In genomic region chr17:66542967-66543525, GRCh38 we compare ENCODE assay signal across 10 cellular contexts.
DNase-seq lines count a peak whose midpoint lies in the region; TF ChIP-seq lines count a peak whose summit lies in the region.
"Had no signal": no experiment of that assay in that cellular context is flagged by ENCODE, and none has a peak within 500 bp of the region (broad histone marks: within the 10 kb centered on the region; RNA-seq: fewer than 3 reads in every experiment).

No MANE protein-coding gene starts in this region.

- no peak overlapping the region for H3K4me3 Mint-ChIP-seq in neural progenitor cell

- H4K20me1 ChIP-seq in neural progenitor cell (ENCODE audit: low read depth): no peaks in the 10 kb centered on the region

- H3K27me3 Mint-ChIP-seq in neural progenitor cell (ENCODE audit: insufficient read depth, low read depth): peaks cover 3% of the 10 kb centered on the region

- no peak overlapping the region for H3K4me3 ChIP-seq in skeletal muscle cell (ENCODE audit: low read depth, low read length)
- no peak overlapping the region for H3K4me3 ChIP-seq in neural progenitor cell
- H3K4me3 ChIP-seq in tibial artery: no peak overlapping the region

- no peak for TF ChIP-seq CTCF in neural progenitor cell (IDR thresholded peaks at IDR 0.05)
- TF ChIP-seq CTCF in tibial artery (IDR thresholded peaks at IDR 0.05): no peak

- H3K27me3 ChIP-seq in neural progenitor cell: no peaks in the 10 kb centered on the region
- no peaks in the 10 kb centered on the region for H3K27me3 ChIP-seq in tibial artery

- no peak overlapping the region for H3K9ac ChIP-seq in neural progenitor cell

- H3K27ac Mint-ChIP-seq in neural progenitor cell: no peak overlapping the region

- no peak overlapping the region for H2AFZ ChIP-seq in neural progenitor cell (replicated peaks)

- H3K4me1 ChIP-seq in neural progenitor cell: peaks cover 19% of the 10 kb centered on the region
- H3K4me1 ChIP-seq in tibial artery: no peaks in the 10 kb centered on the region

- no peaks in the 10 kb centered on the region for H3K9me3 ChIP-seq in neural progenitor cell (ENCODE audit: low read depth)
- no peaks in the 10 kb centered on the region for H3K9me3 ChIP-seq in tibial artery

- H3K36me3 Mint-ChIP-seq in neural progenitor cell: no peaks in the 10 kb centered on the region

- peaks cover 43% of the 10 kb centered on the region for H3K4me1 Mint-ChIP-seq in neural progenitor cell

- H3K4me2 ChIP-seq in neural progenitor cell: no peak overlapping the region

- DNase-seq in GM03348 (ENCODE audit: low spot score) (peak; percentile 58), RPMI7951 (ENCODE audit: low read depth) (peak; percentile 65), dermis blood vessel endothelial cell (peak; percentile 53), skeletal muscle cell (ENCODE audit: low read depth) (peak; percentile 48), inferior parietal cortex (ENCODE audit: extremely low spot score) (no peak), neural progenitor cell (ENCODE audit: low spot score) (no peak), tibial artery (no peak)
- DNase-seq: activated CD8-positive, alpha-beta memory T cell treated with anti-CD3 and anti-CD28 coated beads, Interleukin-2, amount 50 U/mL, for 4 hours; hippocampal formation; stimulated activated naive CD8-positive, alpha-beta T cell treated with anti-CD3 and anti-CD28 coated beads, Interleukin-15, Interleukin-2, amounts not matched to agents 100 U/mL and 50 U/mL, for 24 hours had no signal

- intact Hi-C loops in tibial artery (cut with DNase I; ENCODE audit: low total_unique reads): no loop called here

- no peaks in the 10 kb centered on the region for H3K36me3 ChIP-seq in neural progenitor cell
- no peaks in the 10 kb centered on the region for H3K36me3 ChIP-seq in tibial artery

- H3K79me2 ChIP-seq in neural progenitor cell (ENCODE audit: low read depth): no peaks in the 10 kb centered on the region

- peaks cover 15% of the 10 kb centered on the region for H3F3A ChIP-seq in neural progenitor cell (ENCODE audit: low read depth)

- H3K27ac ChIP-seq in neural progenitor cell: no peak overlapping the region
- no peak overlapping the region for H3K27ac ChIP-seq in tibial artery

- H3K9me3 Mint-ChIP-seq in neural progenitor cell: peaks cover 20% of the 10 kb centered on the region

Comparison
In these comparisons a context has a peak if more than half of its experiments do, and no peak if none do; other contexts are left out.
1. DNase-seq: peak in GM03348 (single experiment), RPMI7951 (single experiment), dermis blood vessel endothelial cell (single experiment) and skeletal muscle cell (single experiment); none in inferior parietal cortex (single experiment), neural progenitor cell (single experiment) and tibial artery (0 of 2).